4 cellular contexts compared by ENCODE assay signal in genomic region chr19:18405754-18406153, GRCh38. TPM values are rescaled to one million over a fixed set of nuclear protein-coding genes. Genes with fewer than 3 reads are reported as not detected.
"Had no signal": no experiment of that assay in that cellular context is flagged by ENCODE, and none has a peak within 500 bp of the region (broad histone marks: within the 10 kb centered on the region; RNA-seq: fewer than 3 reads in every experiment).

No MANE protein-coding gene starts in this region.

RNA-seq across cellular contexts. Expression of gene LRRC25, which starts 8.3 kb away (rescaled TPM):
- total RNA-seq: LHCN-M2, M059J, MCF 10A, NCI-H460 had no signal
